21 cellular contexts compared by ENCODE assay signal in genomic region chr11:81207421-81208054, GRCh38.
DNase-seq lines count a peak whose midpoint lies in the region; ATAC-seq and TF ChIP-seq lines count a peak whose summit lies in the region.
"Had no signal": no experiment of that assay in that cellular context is flagged by ENCODE, and none has a peak within 500 bp of the region (broad histone marks: within the 10 kb centered on the region; RNA-seq: fewer than 3 reads in every experiment).

No MANE protein-coding gene starts in this region.

- H2AFZ ChIP-seq in osteoblast (ENCODE audit: low read length), result no peak overlapping the region
- H2AFZ ChIP-seq: GM23248 had no signal

- H3K27ac Mint-ChIP-seq in endodermal cell, result no peak overlapping the region
- H3K27ac Mint-ChIP-seq: CD4-positive, alpha-beta T cell; HFFc6 had no signal

- DNase-seq in activated gamma-delta T cell (lab: John Stamatoyannopoulos, UW) (peak; percentile 8), activated gamma-delta T cell treated with Interleukin-2 at 50 U/mL for 16 hours (no peak), endodermal cell (peak; percentile 43), osteoblast (ENCODE audit: insufficient read length, low spot score, missing footprints) (peak; percentile 2), aorta (peak in 1 of 2 donors; percentile 61), NCI-H226 (no peak), ureter (ENCODE audit: low spot score) (no peak), DMS53 treated with DMSO at 0.1 percent for 48 hours (lab: John Stamatoyannopoulos, UW; ENCODE audit: unreplicated experiment) (no peak)
- DNase-seq: AML-193; CD4-positive, alpha-beta T cell; DMS153; DND-41; EL; GM23248; HFFc6 had no signal

- ATAC-seq in aorta (ENCODE audit: low FRiP score), result peak; percentile 29
- ATAC-seq: A549, GM12878, HCT116 had no signal

- TF ChIP-seq CTCF in endodermal cell (conservative IDR thresholded peaks at IDR 0.05) (no peak), osteoblast (IDR thresholded peaks at IDR 0.05; ENCODE audit: extremely low read depth, low read depth, low read length) (no peak)

- intact Hi-C loops in aorta (cut with DNase I), result no loop called here

- H3K4me1 Mint-ChIP-seq in endodermal cell, result no peaks in the 10 kb centered on the region

- no peak overlapping the region for H3K9ac ChIP-seq in endodermal cell (ENCODE audit: extremely low read depth, low read length, poor library complexity, severe bottlenecking)
- H3K9ac ChIP-seq: GM23248 had no signal

- no peaks in the 10 kb centered on the region for H3K79me2 ChIP-seq in osteoblast (ENCODE audit: insufficient read depth, low read length)

- H3K4me3 ChIP-seq in endodermal cell (ENCODE audit: low read length), result no peak overlapping the region
- no peak overlapping the region for H3K4me3 ChIP-seq in osteoblast (ENCODE audit: insufficient read depth, low read length)
- no peak overlapping the region for H3K4me3 ChIP-seq in aorta (ENCODE audit: low read length in 2 of 2)
- H3K4me3 ChIP-seq: A549, GM12878, GM23248 had no signal

- peaks cover 14% of the 10 kb centered on the region for H3K9me3 Mint-ChIP-seq in endodermal cell

- H3K27ac ChIP-seq in endodermal cell (ENCODE audit: low read depth, low read length) (no peak overlapping the region), osteoblast (ENCODE audit: low read depth, low read length) (no peak overlapping the region), aorta (ENCODE audit: low read depth in 1 of 2, low read length in 2 of 2) (no peak overlapping the region)
- H3K27ac ChIP-seq: 22Rv1, A549, C4-2B, GM23248, HL-60 had no signal

- peaks cover 2% of the 10 kb centered on the region for H3K36me3 Mint-ChIP-seq in endodermal cell (ENCODE audit: low read depth)

- H3K4me1 ChIP-seq in endodermal cell (ENCODE audit: control insufficient read depth, insufficient read depth, low read length) (no peaks in the 10 kb centered on the region), osteoblast (ENCODE audit: insufficient read depth, low read length) (no peaks in the 10 kb centered on the region), aorta (ENCODE audit: control insufficient read depth in 1 of 2, insufficient read depth in 2 of 2, low read length in 2 of 2) (no peaks in the 10 kb centered on the region)
- H3K4me1 ChIP-seq: A549 had no signal

- H3K27me3 ChIP-seq in endodermal cell (ENCODE audit: control insufficient read depth, insufficient read depth, low read length, poor library complexity, severe bottlenecking) (no peaks in the 10 kb centered on the region), osteoblast (ENCODE audit: insufficient read depth, low read length) (no peaks in the 10 kb centered on the region), aorta (ENCODE audit: control insufficient read depth in 1 of 2, insufficient read depth in 2 of 2, low read length in 1 of 2) (no peaks in the 10 kb centered on the region)

- H3K36me3 ChIP-seq in endodermal cell (ENCODE audit: control insufficient read depth, insufficient read depth, low read length), result no peaks in the 10 kb centered on the region
- no peaks in the 10 kb centered on the region for H3K36me3 ChIP-seq in osteoblast (ENCODE audit: insufficient read depth, low read length)
- H3K36me3 ChIP-seq in aorta (ENCODE audit: control insufficient read depth in 1 of 2, insufficient read depth in 2 of 2, low read length in 1 of 2), result no peaks in the 10 kb centered on the region

- 94 to 95% methylated on average over 15 to 43 of the region's 43 CpGs for whole genome bisulfite sequencing in endodermal cell (ENCODE audit: insufficient coverage in 1 of 2, insufficient read length in 1 of 2), 2 experiments
- 94 to 95% methylated on average over 37 to 43 of the region's 43 CpGs for WGBS in aorta, 2 donors

- no peaks in the 10 kb centered on the region for H3K27me3 Mint-ChIP-seq in endodermal cell (ENCODE audit: insufficient read depth)
- H3K27me3 Mint-ChIP-seq: CD4-positive, alpha-beta T cell had no signal

- H3K4me2 ChIP-seq in osteoblast (ENCODE audit: insufficient read depth, low read length), result no peak overlapping the region
- H3K4me2 ChIP-seq: A549 had no signal

- H4K20me1 ChIP-seq in osteoblast (ENCODE audit: insufficient read depth, low read length), result no peaks in the 10 kb centered on the region

- H3K9me3 ChIP-seq in endodermal cell (ENCODE audit: control insufficient read depth, low read length), result no peaks in the 10 kb centered on the region
- no peaks in the 10 kb centered on the region for H3K9me3 ChIP-seq in osteoblast (ENCODE audit: low read depth, low read length)
- no peaks in the 10 kb centered on the region for H3K9me3 ChIP-seq in aorta (ENCODE audit: control insufficient read depth, low read length)
- H3K9me3 ChIP-seq: A549 had no signal

- no peak overlapping the region for H3K4me3 Mint-ChIP-seq in endodermal cell
- H3K4me3 Mint-ChIP-seq: CD4-positive, alpha-beta T cell; HFFc6 had no signal

Comparison
In these comparisons a context has a peak if more than half of its experiments do, and no peak if none do; other contexts are left out.
1. DNase-seq: peak in activated gamma-delta T cell (single experiment), endodermal cell (single experiment) and osteoblast (single experiment); none in activated gamma-delta T cell treated with Interleukin-2 at 50 U/mL for 16 hours (single experiment), NCI-H226 (single experiment), ureter (single experiment) and DMS53 treated with DMSO at 0.1 percent for 48 hours (single experiment).